In genomic region chr10:129410688-129411087, GRCh38 we compare ENCODE assay signal across 22 cellular contexts.
"Had no signal": no experiment of that assay in that cellular context is flagged by ENCODE, and none has a peak within 500 bp of the region (broad histone marks: within the 10 kb centered on the region; RNA-seq: fewer than 3 reads in every experiment).

No MANE protein-coding gene starts in this region.

- H3K9me3 ChIP-seq: esophagus squamous epithelium, heart right ventricle, left lung, mucosa of descending colon, stomach, testis, tibial artery had no signal

- H3K27me3 ChIP-seq: esophagus squamous epithelium, neural progenitor cell, testis had no signal

- DNase-seq: effector CD8-positive, alpha-beta T cell; esophagus squamous epithelium; foreskin melanocyte; glutamatergic neuron; heart right ventricle; hippocampal formation; left cardiac atrium; left lung; mesenchymal stem cell; mucosa of descending colon; naive thymus-derived CD4-positive, alpha-beta T cell; stimulated activated CD4-positive, alpha-beta T cell treated with anti-CD3 and anti-CD28 coated beads, Interleukin-2, amount 100 ng/mL, for 24 hours; stimulated activated CD4-positive, alpha-beta T cell treated with anti-CD3 and anti-CD28 coated beads, Interleukin-4, amount 100 ng/mL, for 24 hours; stimulated activated naive CD4-positive, alpha-beta T cell treated with Interleukin-2 at 50 U/mL for 16 hours; stomach; testis; tibial artery had no signal

- H2AFZ ChIP-seq: neural progenitor cell, parathyroid adenoma had no signal

- H3K4me1 ChIP-seq: left lung, neural progenitor cell, parathyroid adenoma, stomach, testis, tibial artery had no signal

- H3K79me2 ChIP-seq: parathyroid adenoma had no signal

- H3K27ac ChIP-seq: esophagus squamous epithelium, left lung, neural progenitor cell, parathyroid adenoma, stomach, testis, tibial artery had no signal

- H3K4me3 ChIP-seq: esophagus squamous epithelium, heart right ventricle, left lung, mucosa of descending colon, neural progenitor cell, smooth muscle cell, stomach, testis, tibial artery had no signal

- H3K4me2 ChIP-seq: neural progenitor cell, smooth muscle cell had no signal

- H3K36me3 ChIP-seq: esophagus squamous epithelium, heart right ventricle, left lung, neural progenitor cell, stomach, tibial artery had no signal

- ATAC-seq: left cardiac atrium; left lung; mucosa of descending colon; naive thymus-derived CD4-positive, alpha-beta T cell; sciatic nerve; stimulated activated effector memory CD8-positive, alpha-beta T cell treated with anti-CD3 and anti-CD28 coated beads, Interleukin-12 subunit alpha, Interleukin-12 subunit beta, amount 100 ng/mL, for 72 hours had no signal

- H3K9ac ChIP-seq: neural progenitor cell, parathyroid adenoma had no signal
